ENCODE assay signal across 21 cellular contexts in genomic region chr1:47514229-47514628, GRCh38.
"Had no signal": no experiment of that assay in that cellular context is flagged by ENCODE, and none has a peak within 500 bp of the region (broad histone marks: within the 10 kb centered on the region; RNA-seq: fewer than 3 reads in every experiment).

No MANE protein-coding gene starts in this region.

- H3K27ac ChIP-seq: PC-9, Peyer's patch, SJCRH30 had no signal

- H3K27me3 ChIP-seq: Peyer's patch had no signal

- H3K4me1 ChIP-seq: Peyer's patch had no signal

- H3K4me2 ChIP-seq: PC-9 had no signal

- H3K36me3 ChIP-seq: Peyer's patch, SJCRH30 had no signal

- DNase-seq: IMR-90, Karpas-422, KG1, MM.1S, NCI-H1092 treated with DMSO at 0.1 percent for 48 hours, NCI-H1436, NCI-H187, NCI-H2081, NCI-H2107, NCI-H226, NCI-H446, NCI-H510A, NCI-H524 treated with DMSO at 0.1 percent for 48 hours, NCI-H774, OCI-M1, PC-9, Peyer's patch, SHP77 treated with DMSO at 0.1 percent for 48 hours, SJCRH30 had no signal

- ATAC-seq: Right ventricle myocardium inferior, SK-N-SH treated with all-trans-retinoic acid at 6 μM for 48 hours had no signal

- H3K9me3 ChIP-seq: Peyer's patch, SJCRH30 had no signal

- H3K4me3 ChIP-seq: PC-9, Peyer's patch, SJCRH30 had no signal
